In the genomic region with DNA sequence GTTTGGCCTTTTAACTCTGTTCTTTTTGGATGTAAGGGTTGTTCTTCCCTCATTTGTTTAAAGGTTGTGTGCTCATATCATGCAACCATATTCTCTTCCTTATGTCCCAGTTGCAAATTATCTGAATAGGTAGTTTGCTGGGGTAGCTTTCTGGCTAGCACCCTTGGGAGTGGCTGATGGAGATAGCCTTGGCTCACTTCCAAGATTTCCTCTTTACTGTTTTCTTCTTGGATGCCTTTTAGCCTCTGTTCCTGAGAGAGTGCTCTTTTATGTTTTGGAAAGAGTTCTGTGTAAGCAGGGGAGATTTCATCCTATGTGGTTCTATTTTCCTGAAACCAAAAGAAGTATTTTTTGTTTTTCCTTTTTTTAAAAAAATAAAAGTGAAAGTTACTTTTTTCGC, we compare ENCODE assay signal across 12 cellular contexts. TPM values are rescaled to one million over a fixed set of nuclear protein-coding genes. Genes with fewer than 3 reads are reported as not detected.
DNase-seq lines count a peak whose midpoint lies in the region; ATAC-seq, FAIRE-seq and TF ChIP-seq lines count a peak whose summit lies in the region.
"Had no signal": no experiment of that assay in that cellular context is flagged by ENCODE, and none has a peak within 500 bp of the region (broad histone marks: within the 10 kb centered on the region; RNA-seq: fewer than 3 reads in every experiment).

No MANE protein-coding gene starts in this region.

- H2AFZ ChIP-seq in endothelial cell of umbilical vein (ENCODE audit: low read depth, low read length): no peak overlapping the region

- H3K4me3 ChIP-seq in right atrium auricular region (no peak overlapping the region), endothelial cell of umbilical vein (replicated peaks in 1 of 3; ENCODE audit: insufficient read depth in 1 of 3, low read depth in 1 of 3, low read length in 3 of 3) (no peak overlapping the region)
- H3K4me3 ChIP-seq: BLaER1, body of pancreas had no signal

- peaks cover 34% of the 10 kb centered on the region for H3K36me3 ChIP-seq in right atrium auricular region
- peaks cover 4 to 13% of the 10 kb centered on the region in 2 experiments for H3K36me3 ChIP-seq in endothelial cell of umbilical vein (ENCODE audit: control insufficient read depth in 2 of 2, extremely low read depth in 1 of 2, insufficient read depth in 2 of 2, low read length in 2 of 2)

- DNase-seq in left ventricle myocardium superior: no peak
- DNase-seq in right atrium auricular region (ENCODE audit: low spot score): no peak
- DNase-seq in NCI-H2196 treated with DMSO at 0.1 percent for 48 hours (lab: John Stamatoyannopoulos, UW; ENCODE audit: unreplicated experiment): peak; percentile 27
- peak; percentile 32 for DNase-seq in endothelial cell of umbilical vein (ENCODE audit: low read depth, low spot score)
- peak; percentile 3 for DNase-seq in stromal cell of bone marrow (ENCODE audit: low read depth)
- DNase-seq in GDM1 (lab: John Stamatoyannopoulos, UW): no peak
- no peak for DNase-seq in GOT3 (lab: John Stamatoyannopoulos, UW)
- DNase-seq: activated CD4-positive, alpha-beta T cell treated with anti-CD3 and anti-CD28 coated beads for 1 hour; body of pancreas had no signal

- no peaks in the 10 kb centered on the region for H3K9me1 ChIP-seq in endothelial cell of umbilical vein (replicated peaks; ENCODE audit: control insufficient read depth, extremely low read depth, insufficient read depth, low read length)

- no peak for FAIRE-seq in endothelial cell of umbilical vein (lab: Jason Lieb, UNC)

- H3K9me3 ChIP-seq in right atrium auricular region: no peaks in the 10 kb centered on the region
- H3K9me3 ChIP-seq in endothelial cell of umbilical vein (replicated peaks; ENCODE audit: control insufficient read depth, insufficient read depth, low read length): no peaks in the 10 kb centered on the region
- H3K9me3 ChIP-seq: BLaER1, body of pancreas had no signal

- H3K4me1 ChIP-seq in right atrium auricular region: peaks cover 0 to 5% of the 10 kb centered on the region in 2 donors
- H3K4me1 ChIP-seq in endothelial cell of umbilical vein (ENCODE audit: control insufficient read depth, extremely low read depth, insufficient read depth, low read length): peaks cover 4% of the 10 kb centered on the region

- CTCF ChIA-PET in endothelial cell of umbilical vein (lab: Charles Lee): no interaction called here

- ATAC-seq in left ventricle myocardium superior (peak; percentile 45), HG03159 (IDR thresholded peaks at IDR 0.05; ENCODE audit: unreplicated experiment) (no peak)
- ATAC-seq: body of pancreas, esophagus mucosa had no signal

- H3K4me2 ChIP-seq in endothelial cell of umbilical vein (ENCODE audit: insufficient read depth, low read length): no peak overlapping the region
- H3K4me2 ChIP-seq: BLaER1 had no signal

- H3K27me3 ChIP-seq in right atrium auricular region: no peaks in the 10 kb centered on the region
- no peaks in the 10 kb centered on the region for H3K27me3 ChIP-seq in endothelial cell of umbilical vein (ENCODE audit: control insufficient read depth in 2 of 2, insufficient read depth in 2 of 2, low read length in 2 of 2)
- H3K27me3 ChIP-seq: BLaER1, body of pancreas had no signal

- intact Hi-C loops in left ventricle myocardium superior (cut with micrococcal nuclease) (no loop called here), endothelial cell of umbilical vein (cut with micrococcal nuclease) (no loop called here)

- H3K27ac ChIP-seq in right atrium auricular region (no peak overlapping the region), endothelial cell of umbilical vein (ENCODE audit: insufficient read depth, low read depth, low read length) (no peak overlapping the region)
- H3K27ac ChIP-seq: BLaER1, body of pancreas had no signal

- H3K79me2 ChIP-seq in endothelial cell of umbilical vein (ENCODE audit: control insufficient read depth, insufficient read depth, low read length): peaks cover 62% of the 10 kb centered on the region

- H3K9ac ChIP-seq in endothelial cell of umbilical vein (replicated peaks; ENCODE audit: extremely low read depth, insufficient read depth, low read length): no peak overlapping the region
- H3K9ac ChIP-seq: BLaER1 had no signal

- no TSS peak for BruUV-seq in endothelial cell of umbilical vein (replicated peaks; lab: Mats Ljungman, UMichigan)

- POLR2A ChIA-PET in endothelial cell of umbilical vein (lab: Charles Lee): no interaction called here

- TF ChIP-seq CTCF in right atrium auricular region (IDR thresholded peaks at IDR 0.05) (no peak), endothelial cell of umbilical vein (IDR thresholded peaks at IDR 0.05; ENCODE audit: extremely low read depth in 1 of 2, insufficient read depth in 1 of 2, low read depth in 1 of 2, low read length in 2 of 2) (no peak)

- dilution Hi-C loops in endothelial cell of umbilical vein (cut with MboI; ENCODE audit: extremely low pct_ligation_motif_present, low sequenced_read_pairs): no loop called here

- no peaks in the 10 kb centered on the region for H4K20me1 ChIP-seq in endothelial cell of umbilical vein (replicated peaks; ENCODE audit: control insufficient read depth, extremely low read depth, insufficient read depth, low read length)

- no peak for TF ChIP-seq POLR2A in endothelial cell of umbilical vein (IDR thresholded peaks at IDR 0.05; ENCODE audit: low read depth, low read length)

TF ChIP-seq in endothelial cell of umbilical vein, 7 proteins besides CTCF, POLR2A, EP300 and RAD21:
- TF ChIP-seq GATA2 (IDR thresholded peaks at IDR 0.05; ENCODE audit: insufficient read depth, insufficient read length, low read depth, low read length): no peak
- TF ChIP-seq, protein P1, sequence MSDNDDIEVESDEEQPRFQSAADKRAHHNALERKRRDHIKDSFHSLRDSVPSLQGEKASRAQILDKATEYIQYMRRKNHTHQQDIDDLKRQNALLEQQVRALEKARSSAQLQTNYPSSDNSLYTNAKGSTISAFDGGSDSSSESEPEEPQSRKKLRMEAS (IDR thresholded peaks at IDR 0.05; ENCODE audit: insufficient read depth, insufficient read length): no peak
- no peak for TF ChIP-seq EZH2 (IDR thresholded peaks at IDR 0.05; ENCODE audit: borderline replicate concordance, low read depth, low read length, severe bottlenecking)
- TF ChIP-seq POLR2AphosphoS5 (IDR thresholded peaks at IDR 0.05; ENCODE audit: insufficient read depth, low read depth, low read length): no peak
- no peak for TF ChIP-seq FOS (IDR thresholded peaks at IDR 0.05; ENCODE audit: borderline replicate concordance, insufficient read depth, low read length)
- TF ChIP-seq MYC (IDR thresholded peaks at IDR 0.05; ENCODE audit: low read depth, low read length): no peak
- TF ChIP-seq JUN (IDR thresholded peaks at IDR 0.05; ENCODE audit: borderline replicate concordance, insufficient read depth, insufficient read length, low read depth): no peak

RNA-seq across cellular contexts. Expression of a gene that starts 25.4 kb away (rescaled TPM):
- total RNA-seq in left ventricle myocardium superior: 48.3 TPM
- total RNA-seq in right atrium auricular region: 10 to 100 TPM; 18.0 to 21.5 TPM
- 86.1 and 98.4 TPM in 2 replicates for total RNA-seq in endothelial cell of umbilical vein
- 9.9 and 13.2 TPM in 2 replicates for polyA plus RNA-seq in endothelial cell of umbilical vein
- 26.3 and 29.0 TPM in 2 replicates for polyA plus RNA-seq in endothelial cell of umbilical vein (2011; cell fraction: cytosol; rRNA removed)
- 34.1 and 51.2 TPM in 2 replicates for polyA plus RNA-seq in endothelial cell of umbilical vein (2011; cell fraction: nucleus; rRNA removed)
- polyA plus RNA-seq in endothelial cell of umbilical vein (2012): 60.8 and 98.0 TPM in 2 replicates
- 15.7 and 17.9 TPM in 2 replicates for polyA minus RNA-seq in endothelial cell of umbilical vein
- polyA minus RNA-seq in endothelial cell of umbilical vein (2011; cell fraction: cytosol; rRNA and poly(A)+ RNA removed): 24.5 TPM
- 26.3 and 36.8 TPM in 2 replicates for polyA minus RNA-seq in endothelial cell of umbilical vein (2011; cell fraction: nucleus; rRNA and poly(A)+ RNA removed)

Comparison
In these comparisons a context has a peak if more than half of its experiments do, and no peak if none do; other contexts are left out.
1. DNase-seq: peak in NCI-H2196 treated with DMSO at 0.1 percent for 48 hours (single experiment), endothelial cell of umbilical vein (single experiment) and stromal cell of bone marrow (single experiment); none in left ventricle myocardium superior (single experiment), right atrium auricular region (single experiment), GDM1 (single experiment) and GOT3 (single experiment).